ENCODE assay signal across 26 cellular contexts in the genomic region with DNA sequence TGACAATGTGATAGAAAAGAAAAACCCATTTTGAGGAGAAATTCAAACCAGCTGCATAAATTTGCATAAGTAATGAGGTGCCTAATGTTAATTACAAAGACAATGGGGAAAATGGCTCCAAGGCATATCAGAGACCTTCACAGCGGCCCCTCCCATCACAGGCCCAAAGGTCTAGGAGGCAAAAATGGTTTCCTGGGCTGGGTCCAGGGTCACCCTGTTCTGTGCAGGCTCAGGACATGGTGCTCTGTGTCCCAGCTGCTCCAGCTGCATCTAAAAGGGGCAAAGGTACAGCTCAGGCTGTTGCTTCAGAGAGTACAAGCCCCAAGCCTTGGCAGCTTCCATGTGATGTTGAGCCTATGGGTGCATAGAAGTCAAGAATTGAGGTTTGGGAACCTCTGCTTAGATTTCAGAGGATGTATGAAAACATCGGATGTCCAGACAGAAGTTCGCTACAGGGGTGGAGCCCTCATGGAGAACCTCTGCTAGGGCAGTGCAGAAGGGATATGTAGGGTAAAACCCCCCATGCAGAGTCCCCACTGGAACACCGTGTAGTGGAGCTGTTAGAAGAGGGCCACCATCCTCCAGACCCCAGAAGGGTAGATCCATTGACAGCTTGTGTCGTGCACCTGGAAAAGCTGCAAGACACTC. TPM values are rescaled to one million over a fixed set of nuclear protein-coding genes. Genes with fewer than 3 reads are reported as not detected.
DNase-seq lines count a peak whose midpoint lies in the region; ATAC-seq and TF ChIP-seq lines count a peak whose summit lies in the region.
"Had no signal": no experiment of that assay in that cellular context is flagged by ENCODE, and none has a peak within 500 bp of the region (broad histone marks: within the 10 kb centered on the region; RNA-seq: fewer than 3 reads in every experiment).

No MANE protein-coding gene starts in this region.

- TF ChIP-seq POLR2A in NB4 (IDR thresholded peaks at IDR 0.05; ENCODE audit: extremely low read depth, insufficient read length) (no peak), vagina (IDR thresholded peaks at IDR 0.05) (no peak)

- ATAC-seq in activated T-cell treated with anti-CD3 and anti-CD28 coated beads, Interleukin-2, amount 50 U/mL, for 72 hours (replicated peaks in 1 of 2) = no peak
- ATAC-seq in naive B cell (ENCODE audit: low read depth in 2 of 2) (no peak), HG03039 (IDR thresholded peaks at IDR 0.05; ENCODE audit: unreplicated experiment) (no peak), GM18870 (IDR thresholded peaks at IDR 0.05; ENCODE audit: unreplicated experiment) (no peak)
- ATAC-seq: activated naive CD4-positive, alpha-beta T cell treated with anti-CD3 and anti-CD28 coated beads, Interleukin-2, amount 50 U/mL, for 72 hours; activated T-cell treated with anti-CD3 and anti-CD28 coated beads, Interleukin-2, amount 50 U/mL, for 4 hours; left colon; right lobe of liver had no signal

- H3K9me3 ChIP-seq in CD8-positive, alpha-beta memory T cell (ENCODE audit: low read length) = peaks cover 14% of the 10 kb centered on the region
- H3K9me3 ChIP-seq in vagina = no peaks in the 10 kb centered on the region
- H3K9me3 ChIP-seq: right lobe of liver, uterus had no signal

- H3K36me3 ChIP-seq in CD8-positive, alpha-beta memory T cell (ENCODE audit: insufficient read depth, low read length) = peaks cover 51% of the 10 kb centered on the region
- H3K36me3 ChIP-seq in vagina = no peaks in the 10 kb centered on the region
- H3K36me3 ChIP-seq: right lobe of liver, SJCRH30, uterus had no signal

- no peak for TF ChIP-seq CTCF in NB4 (IDR thresholded peaks at IDR 0.05; ENCODE audit: low read depth, low read length)
- no peak for TF ChIP-seq CTCF in vagina (IDR thresholded peaks at IDR 0.05)

- H3K36me3 Mint-ChIP-seq in activated T-cell treated with anti-CD3 and anti-CD28 coated beads, Interleukin-2, amount 50 U/mL, for 72 hours (ENCODE audit: insufficient read depth in 2 of 2) = peaks cover 54 to 76% of the 10 kb centered on the region in 2 donors
- peaks cover 51 to 75% (median 58%) of the 10 kb centered on the region in 3 donors for H3K36me3 Mint-ChIP-seq in CD8-positive, alpha-beta memory T cell
- H3K36me3 Mint-ChIP-seq in naive B cell = peaks cover 74 to 79% of the 10 kb centered on the region in 2 donors

- H3K27ac ChIP-seq in CD8-positive, alpha-beta memory T cell (ENCODE audit: low read depth, low read length) = no peak overlapping the region
- H3K27ac ChIP-seq in vagina = no peak overlapping the region
- H3K27ac ChIP-seq: epithelial cell of prostate, GM23248, right lobe of liver, SJCRH30, uterus had no signal

- no peaks in the 10 kb centered on the region for H3K27me3 ChIP-seq in CD8-positive, alpha-beta memory T cell (ENCODE audit: insufficient read depth, low read length, poor library complexity, severe bottlenecking)
- H3K27me3 ChIP-seq in vagina = no peaks in the 10 kb centered on the region
- H3K27me3 ChIP-seq: right lobe of liver, uterus had no signal

- intact Hi-C loops in vagina (cut with DNase I) = no loop called here

- H3K27me3 Mint-ChIP-seq in activated T-cell treated with anti-CD3 and anti-CD28 coated beads, Interleukin-2, amount 50 U/mL, for 72 hours (ENCODE audit: low read depth) = no peaks in the 10 kb centered on the region
- peaks cover 0 to 2% of the 10 kb centered on the region in 2 donors for H3K27me3 Mint-ChIP-seq in CD8-positive, alpha-beta memory T cell
- no peaks in the 10 kb centered on the region for H3K27me3 Mint-ChIP-seq in naive B cell
- H3K27me3 Mint-ChIP-seq: CD4-positive, alpha-beta memory T cell had no signal

- CTCF ChIA-PET in CD8-positive, alpha-beta memory T cell (lab: Charles Lee) = no interaction called here

- H3K9me3 Mint-ChIP-seq in activated T-cell treated with anti-CD3 and anti-CD28 coated beads, Interleukin-2, amount 50 U/mL, for 72 hours = peaks cover 14 to 24% of the 10 kb centered on the region in 2 donors
- peaks cover 8 to 32% (median 23%) of the 10 kb centered on the region in 5 donors for H3K9me3 Mint-ChIP-seq in CD8-positive, alpha-beta memory T cell
- peaks cover 10 to 43% (median 33%) of the 10 kb centered on the region in 7 donors for H3K9me3 Mint-ChIP-seq in naive B cell

- H3K4me3 Mint-ChIP-seq in activated T-cell treated with anti-CD3 and anti-CD28 coated beads, Interleukin-2, amount 50 U/mL, for 72 hours = no peak overlapping the region
- H3K4me3 Mint-ChIP-seq in CD8-positive, alpha-beta memory T cell = no peak overlapping the region
- peak overlapping the region in 5 of 8 donors; percentile 10 to 83 (median 26) for H3K4me3 Mint-ChIP-seq in naive B cell
- H3K4me3 Mint-ChIP-seq: activated T-cell treated with anti-CD3 and anti-CD28 coated beads, Interleukin-2, amount 50 U/mL, for 4 hours; nephron progenitor cell had no signal

- H3K4me1 Mint-ChIP-seq in activated T-cell treated with anti-CD3 and anti-CD28 coated beads, Interleukin-2, amount 50 U/mL, for 72 hours (ENCODE audit: low read depth) = peaks cover 55% of the 10 kb centered on the region
- H3K4me1 Mint-ChIP-seq in CD8-positive, alpha-beta memory T cell = peaks cover 41 to 56% (median 48%) of the 10 kb centered on the region in 3 donors
- H3K4me1 Mint-ChIP-seq in naive B cell = peaks cover 58 to 64% (median 60%) of the 10 kb centered on the region in 3 donors
- H3K4me1 Mint-ChIP-seq: nephron progenitor cell had no signal

- POLR2A ChIA-PET in CD8-positive, alpha-beta memory T cell (lab: Charles Lee) = no interaction called here

- H3K4me1 ChIP-seq in CD8-positive, alpha-beta memory T cell (ENCODE audit: insufficient read depth, low read length) = peaks cover 37% of the 10 kb centered on the region
- no peaks in the 10 kb centered on the region for H3K4me1 ChIP-seq in vagina
- H3K4me1 ChIP-seq: SJCRH30, uterus had no signal

- no peak overlapping the region for H3K27ac Mint-ChIP-seq in activated T-cell treated with anti-CD3 and anti-CD28 coated beads, Interleukin-2, amount 50 U/mL, for 72 hours
- H3K27ac Mint-ChIP-seq in CD8-positive, alpha-beta memory T cell = peak overlapping the region in 5 of 8 donors; percentile 31 to 83 (median 61)
- H3K27ac Mint-ChIP-seq in naive B cell = peak overlapping the region in 5 of 6 donors; percentile 2 to 95 (median 92)
- H3K27ac Mint-ChIP-seq: nephron progenitor cell had no signal

- peak; percentile 18 to 23 for DNase-seq in activated T-cell treated with anti-CD3 and anti-CD28 coated beads, Interleukin-2, amount 50 U/mL, for 72 hours
- no peak for DNase-seq in activated T-cell treated with anti-CD3 and anti-CD28 coated beads for 4 hours
- no peak for DNase-seq in CD8-positive, alpha-beta memory T cell
- peak; percentile 26 for DNase-seq in NB4 (ENCODE audit: low read depth)
- DNase-seq in naive B cell = no peak
- no peak for DNase-seq in vagina (ENCODE audit: extremely low spot score in 2 of 2)
- DNase-seq: activated T-cell treated with anti-CD3 and anti-CD28 coated beads, Interleukin-2, amount 50 U/mL, for 4 hours; DMS79 treated with DMSO at 0.1 percent for 48 hours; GM23248; head of caudate nucleus; left colon; NCI-H2107; nephron progenitor cell; SJCRH30; uterus had no signal

- no peak overlapping the region for H3K4me3 ChIP-seq in CD8-positive, alpha-beta memory T cell (ENCODE audit: low read length)
- H3K4me3 ChIP-seq in NB4 (ENCODE audit: low read depth, low read length) = no peak overlapping the region
- no peak overlapping the region for H3K4me3 ChIP-seq in vagina
- H3K4me3 ChIP-seq: GM23248, right lobe of liver, SJCRH30, uterus had no signal

RNA-seq across cellular contexts. Expression of gene IKZF3, which starts 40.6 kb away (rescaled TPM):
- 10 to 100 TPM; 70.7 to 78.9 TPM for total RNA-seq in activated T-cell treated with anti-CD3 and anti-CD28 coated beads, Interleukin-2, amount 50 U/mL, for 72 hours
- total RNA-seq in CD8-positive, alpha-beta memory T cell = 100 to 1,000 TPM; 119 to 126 TPM
- polyA plus RNA-seq in CD8-positive, alpha-beta memory T cell = 138 TPM
- 100 to 1,000 TPM in 1 of 6 donors, 10 to 100 TPM in 4, under 1 TPM in 1; 0.75 to 127 (median 39.8) TPM for polyA plus RNA-seq in naive B cell (ENCODE audit: low read depth in 6 of 6)
- 5.9 TPM for total RNA-seq in vagina
- total RNA-seq: GM23248, NCI-H460, SJCRH30 had no signal
- polyA plus RNA-seq: AG04450 had no signal

RNA-seq across cellular contexts. Expression of gene ZPBP2, which starts 44.5 kb away (rescaled TPM):
- under 1 TPM; 0.36 to 0.81 TPM for total RNA-seq in activated T-cell treated with anti-CD3 and anti-CD28 coated beads, Interleukin-2, amount 50 U/mL, for 72 hours
- total RNA-seq in CD8-positive, alpha-beta memory T cell = under 1 TPM; 0.58 to 0.74 TPM
- 0.09 TPM for polyA plus RNA-seq in CD8-positive, alpha-beta memory T cell
- under 1 TPM in 5 of 6 donors, not detected in 1; 0.16 to 0.80 (median 0.38) TPM for polyA plus RNA-seq in naive B cell (ENCODE audit: low read depth in 6 of 6)
- total RNA-seq in vagina = not detected
- total RNA-seq: activated naive CD4-positive, alpha-beta T cell treated with anti-CD3 and anti-CD28 coated beads, Interleukin-2, amount 50 U/mL, for 72 hours; astrocyte; GM23248; left colon; mesenteric fat pad; NCI-H460; right lobe of liver; SJCRH30; T-helper 1 cell treated with Interleukin-12 subunit alpha and Interleukin-12 subunit beta and Interleukin-4 antibody, amounts not matched to agents 30 ng/mL and 1 ng/mL, for 36 hours; uterus had no signal
- polyA plus RNA-seq: AG04450, GM23248 had no signal

Comparison
In these comparisons a context has a peak if more than half of its experiments do, and no peak if none do; other contexts are left out.
1. DNase-seq: peak in activated T-cell treated with anti-CD3 and anti-CD28 coated beads, Interleukin-2, amount 50 U/mL, for 72 hours (2 of 2) and NB4 (single experiment); none in activated T-cell treated with anti-CD3 and anti-CD28 coated beads for 4 hours (single experiment), CD8-positive, alpha-beta memory T cell (0 of 5), naive B cell (single experiment) and vagina (0 of 2).
2. H3K4me3 Mint-ChIP-seq: peak in naive B cell (5 of 8); none in activated T-cell treated with anti-CD3 and anti-CD28 coated beads, Interleukin-2, amount 50 U/mL, for 72 hours (0 of 2) and CD8-positive, alpha-beta memory T cell (0 of 7).
3. RNA of gene IKZF3, which starts 40.6 kb away (total RNA-seq): 119 to 126 TPM in CD8-positive, alpha-beta memory T cell and 70.7 to 78.9 TPM in activated T-cell treated with anti-CD3 and anti-CD28 coated beads, Interleukin-2, amount 50 U/mL, for 72 hours; 5.9 TPM in vagina (single experiment); every median in the first group is over 10 times any median in the second.